ENCODE assay signal across 1 cellular context in the genomic region with DNA sequence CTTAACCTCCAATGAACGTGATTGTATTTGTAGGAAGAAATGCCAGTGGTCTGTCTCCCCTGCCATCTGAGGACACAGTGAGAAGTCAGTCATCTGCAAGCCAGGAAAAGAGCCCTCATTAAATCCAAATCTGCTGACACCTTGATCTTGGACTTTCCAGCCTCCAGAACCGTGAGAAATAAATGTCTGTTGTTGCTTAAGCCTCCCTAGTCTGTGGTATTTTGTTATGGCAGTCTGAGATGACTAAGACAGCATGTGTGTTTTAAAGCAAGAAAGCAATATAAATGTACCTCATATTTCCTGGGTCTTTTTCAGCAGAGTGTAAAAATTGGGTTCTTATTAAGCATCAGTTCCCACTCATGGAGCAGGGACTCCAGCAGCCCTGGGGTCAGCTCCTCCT.
TF ChIP-seq lines count a peak whose summit lies in the region.

No MANE protein-coding gene starts in this region.

TF ChIP-seq in IMR-90, 13 proteins besides CTCF, POLR2A, EP300 and RAD21:
- TF ChIP-seq CEBPB (IDR thresholded peaks at IDR 0.05; ENCODE audit: low read depth, low read length): peak; percentile 16; the same call in 1 of the 2 replicates
- no peak for TF ChIP-seq MAFK (IDR thresholded peaks at IDR 0.05; ENCODE audit: low read depth, low read length)
- no peak for TF ChIP-seq RCOR1 (IDR thresholded peaks at IDR 0.05; ENCODE audit: insufficient replicate concordance, low read length)
